In genomic region chr20:29690274-29690673, GRCh38 we compare ENCODE assay signal across 15 cellular contexts.
DNase-seq lines count a peak whose midpoint lies in the region; ATAC-seq and TF ChIP-seq lines count a peak whose summit lies in the region.
"Had no signal": no experiment of that assay in that cellular context is flagged by ENCODE, and none has a peak within 500 bp of the region (broad histone marks: within the 10 kb centered on the region; RNA-seq: fewer than 3 reads in every experiment).

No MANE protein-coding gene starts in this region.

- intact Hi-C loops in PC-3 (cut with micrococcal nuclease), result no loop called here

- H3F3A ChIP-seq in PC-3 (ENCODE audit: low read length, unreplicated experiment), result no peaks in the 10 kb centered on the region

- no peak overlapping the region for H3K4me3 ChIP-seq in PC-3 (ENCODE audit: low read length)
- no peak overlapping the region for H3K4me3 ChIP-seq in coronary artery
- no peak overlapping the region for H3K4me3 ChIP-seq in HAP-1
- H3K4me3 ChIP-seq: SJSA1 had no signal

- in situ Hi-C loops in HAP-1 (cut with MboI; ENCODE audit: low sequenced_read_pairs), result no loop called here

- ATAC-seq in activated naive CD8-positive, alpha-beta T cell treated with anti-CD3 and anti-CD28 coated beads, Interleukin-2, amount 50 U/mL, for 24 hours, result no peak
- ATAC-seq in PC-3 (no peak), memory B cell (ENCODE audit: low read depth) (no peak), HG02884 (IDR thresholded peaks at IDR 0.05; ENCODE audit: unreplicated experiment) (no peak)

- H3K9ac ChIP-seq in PC-3 (ENCODE audit: low read length), result no peak overlapping the region

- H3K79me2 ChIP-seq in PC-3 (ENCODE audit: low read length), result no peaks in the 10 kb centered on the region

- H3K36me3 ChIP-seq in PC-3 (ENCODE audit: low read depth, low read length) (no peaks in the 10 kb centered on the region), HAP-1 (replicated peaks) (no peaks in the 10 kb centered on the region)
- H3K36me3 ChIP-seq: BE2C, SJSA1 had no signal

- TF ChIP-seq CTCF in PC-3 (conservative IDR thresholded peaks at IDR 0.05; ENCODE audit: low read depth, low read length) (no peak), coronary artery (IDR thresholded peaks at IDR 0.05) (no peak)

- no peaks in the 10 kb centered on the region for H4K20me1 ChIP-seq in PC-3 (ENCODE audit: low read length)

- H3K4me3 Mint-ChIP-seq in activated naive CD8-positive, alpha-beta T cell, result peak overlapping the region; percentile 17
- no peak overlapping the region for H3K4me3 Mint-ChIP-seq in activated naive CD8-positive, alpha-beta T cell treated with anti-CD3 and anti-CD28 coated beads, Interleukin-2, amount 50 U/mL, for 24 hours
- peak overlapping the region; percentile 73 for H3K4me3 Mint-ChIP-seq in memory B cell
- H3K4me3 Mint-ChIP-seq: CD4-positive, alpha-beta T cell had no signal

- no peaks in the 10 kb centered on the region for H3K27me3 Mint-ChIP-seq in activated naive CD8-positive, alpha-beta T cell
- H3K27me3 Mint-ChIP-seq in activated naive CD8-positive, alpha-beta T cell treated with anti-CD3 and anti-CD28 coated beads, Interleukin-2, amount 50 U/mL, for 24 hours, result no peaks in the 10 kb centered on the region
- no peaks in the 10 kb centered on the region for H3K27me3 Mint-ChIP-seq in memory B cell
- H3K27me3 Mint-ChIP-seq: CD4-positive, alpha-beta T cell had no signal

- POLR2A ChIA-PET in PC-3 (lab: Charles Lee; ENCODE audit: unreplicated experiment), result no interaction called here

- no peaks in the 10 kb centered on the region for H3K9me2 ChIP-seq in PC-3 (replicated peaks; ENCODE audit: low read length)

- DNase-seq in activated naive CD8-positive, alpha-beta T cell treated with anti-CD3 and anti-CD28 coated beads, Interleukin-2, amount 50 U/mL, for 24 hours, result no peak
- DNase-seq in PC-3 (no peak), coronary artery (ENCODE audit: low spot score) (peak; percentile 52), memory B cell (ENCODE audit: low spot score in 2 of 2) (no peak), HAP-1 (ENCODE audit: low spot score in 2 of 2) (no peak)
- DNase-seq in stimulated activated CD4-positive, alpha-beta T cell treated with anti-CD3 and anti-CD28 coated beads, Interleukin-1b, Interleukin-23, amount 100 ng/mL, for 48 hours, result no peak
- DNase-seq: DMS79, NCI-H187 treated with DMSO at 0.1 percent for 48 hours, NCI-H226 had no signal

- H3K4me2 ChIP-seq in PC-3 (ENCODE audit: low read length), result no peak overlapping the region

- H2AFZ ChIP-seq in PC-3 (ENCODE audit: low read length), result peak overlapping the region; percentile 26; the same call in 1 of the 2 replicates

- no peaks in the 10 kb centered on the region for H3K36me3 Mint-ChIP-seq in activated naive CD8-positive, alpha-beta T cell
- no peaks in the 10 kb centered on the region for H3K36me3 Mint-ChIP-seq in activated naive CD8-positive, alpha-beta T cell treated with anti-CD3 and anti-CD28 coated beads, Interleukin-2, amount 50 U/mL, for 24 hours (ENCODE audit: low read depth)
- H3K36me3 Mint-ChIP-seq in memory B cell, result no peaks in the 10 kb centered on the region

- BruUV-seq in PC-3 (replicated peaks; lab: Mats Ljungman, UMichigan), result no TSS peak

- CTCF ChIA-PET in PC-3 (lab: Charles Lee), result no interaction called here

- H3K9me3 ChIP-seq in PC-3 (ENCODE audit: low read length) (peaks cover 3% of the 10 kb centered on the region; the same call in 1 of the 2 replicates), HAP-1 (no peaks in the 10 kb centered on the region)
- H3K9me3 ChIP-seq: BE2C, SJSA1 had no signal

- no peaks in the 10 kb centered on the region for H3K4me1 Mint-ChIP-seq in activated naive CD8-positive, alpha-beta T cell (ENCODE audit: low read depth)
- no peaks in the 10 kb centered on the region for H3K4me1 Mint-ChIP-seq in activated naive CD8-positive, alpha-beta T cell treated with anti-CD3 and anti-CD28 coated beads, Interleukin-2, amount 50 U/mL, for 24 hours
- no peaks in the 10 kb centered on the region for H3K4me1 Mint-ChIP-seq in memory B cell

- no peaks in the 10 kb centered on the region for H3K27me3 ChIP-seq in PC-3 (ENCODE audit: low read length)
- no peaks in the 10 kb centered on the region for H3K27me3 ChIP-seq in HAP-1 (ENCODE audit: low read depth)
- H3K27me3 ChIP-seq: BE2C, SJSA1 had no signal

- H3K27ac Mint-ChIP-seq in activated naive CD8-positive, alpha-beta T cell, result no peak overlapping the region
- H3K27ac Mint-ChIP-seq in activated naive CD8-positive, alpha-beta T cell treated with anti-CD3 and anti-CD28 coated beads, Interleukin-2, amount 50 U/mL, for 24 hours, result no peak overlapping the region
- no peak overlapping the region for H3K27ac Mint-ChIP-seq in memory B cell
- H3K27ac Mint-ChIP-seq: CD4-positive, alpha-beta T cell had no signal

- H3K27ac ChIP-seq in PC-3 (ENCODE audit: low read length) (no peak overlapping the region), coronary artery (no peak overlapping the region)
- H3K27ac ChIP-seq: HL-60, SJSA1 had no signal

- no peaks in the 10 kb centered on the region for H3K9me3 Mint-ChIP-seq in activated naive CD8-positive, alpha-beta T cell (ENCODE audit: low read depth)
- H3K9me3 Mint-ChIP-seq in activated naive CD8-positive, alpha-beta T cell treated with anti-CD3 and anti-CD28 coated beads, Interleukin-2, amount 50 U/mL, for 24 hours, result peaks cover 18% of the 10 kb centered on the region
- H3K9me3 Mint-ChIP-seq in memory B cell, result no peaks in the 10 kb centered on the region

- H3K4me1 ChIP-seq in PC-3 (ENCODE audit: insufficient read depth, low read length), result no peaks in the 10 kb centered on the region
- H3K4me1 ChIP-seq in HAP-1, result no peaks in the 10 kb centered on the region
- H3K4me1 ChIP-seq: BE2C, SJSA1 had no signal
